ENCODE assay signal across 8 cellular contexts in the genomic region with DNA sequence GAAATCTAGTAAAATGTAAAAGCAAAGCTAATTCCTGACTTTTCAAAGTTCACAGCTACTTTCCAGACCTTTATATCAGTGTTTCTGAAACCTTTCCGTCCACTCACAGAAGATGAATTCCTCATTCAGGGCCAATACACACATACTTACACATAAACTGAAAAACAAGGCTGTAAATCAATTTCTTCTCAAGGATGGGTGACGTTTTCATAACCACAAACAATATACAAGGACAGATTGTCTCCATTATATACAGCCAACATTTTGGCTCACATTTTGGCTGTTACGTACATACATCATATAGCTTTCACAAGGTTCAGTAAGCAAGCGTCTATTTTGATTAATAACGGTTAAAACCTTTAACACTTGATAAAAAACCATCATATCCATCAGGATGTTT. TPM values are rescaled to one million over a fixed set of nuclear protein-coding genes. Genes with fewer than 3 reads are reported as not detected.
DNase-seq lines count a peak whose midpoint lies in the region; ATAC-seq, FAIRE-seq and TF ChIP-seq lines count a peak whose summit lies in the region.

No MANE protein-coding gene starts in this region.

- TF ChIP-seq POLR2A in GM12891 (IDR thresholded peaks at IDR 0.05; ENCODE audit: low read depth, low read length), result no peak
- TF ChIP-seq POLR2A in esophagus squamous epithelium (IDR thresholded peaks at IDR 0.05), result no peak

- CTCF ChIA-PET in PC-9 (lab: Charles Lee), result no interaction called here

- H3K27ac ChIP-seq in PC-9 (no peak overlapping the region), esophagus squamous epithelium (peak overlapping the region in 1 of 4 donors; percentile 96), psoas muscle (no peak overlapping the region)

- no TSS peak for BruUV-seq in PC-9 (replicated peaks; lab: Mats Ljungman, UMichigan)

- H3K9me2 ChIP-seq in PC-9 (ENCODE audit: insufficient read depth), result no peaks in the 10 kb centered on the region

- POLR2A ChIA-PET in PC-9 (lab: Charles Lee; ENCODE audit: unreplicated experiment), result no interaction called here

- DNase-seq in GM12891 (ENCODE audit: insufficient read length, low spot score) (no peak), PC-9 (no peak), esophagus squamous epithelium (lab: John Stamatoyannopoulos, UW) (no peak), psoas muscle (no peak), dedifferentiated amniotic fluid mesenchymal stem cell (ENCODE audit: extremely low spot score) (no peak), NCI-H2227 treated with DMSO at 0.1 percent for 48 hours (lab: John Stamatoyannopoulos, UW) (no peak), cortex of kidney (lab: John Stamatoyannopoulos, UW) (no peak)

- TF ChIP-seq CTCF in PC-9 (conservative IDR thresholded peaks at IDR 0.05) (no peak), esophagus squamous epithelium (IDR thresholded peaks at IDR 0.05) (no peak), psoas muscle (IDR thresholded peaks at IDR 0.05) (no peak)

- no peaks in the 10 kb centered on the region for H3K27me3 ChIP-seq in PC-9 (ENCODE audit: insufficient read depth, low read depth)
- peaks cover 0 to 5% (median 0%) of the 10 kb centered on the region in 4 donors for H3K27me3 ChIP-seq in esophagus squamous epithelium
- no peaks in the 10 kb centered on the region for H3K27me3 ChIP-seq in psoas muscle (ENCODE audit: insufficient read depth in 3 of 3, low read length in 2 of 3)

- peak overlapping the region; percentile 64 for H3K4me3 ChIP-seq in PC-9
- peak overlapping the region; percentile 60 to 97 (median 86) for H3K4me3 ChIP-seq in esophagus squamous epithelium
- peak overlapping the region; percentile 88 for H3K4me3 ChIP-seq in psoas muscle

- H3F3A ChIP-seq in PC-9 (ENCODE audit: insufficient read depth, low read depth), result no peaks in the 10 kb centered on the region

- intact Hi-C loops in PC-9 (cut with micrococcal nuclease; ENCODE audit: unreplicated experiment), result no loop called here
- intact Hi-C loops in esophagus squamous epithelium (cut with DNase I), result no loop called here
- intact Hi-C loops in psoas muscle (cut with DNase I), result loop anchor here in 1 of 2 donors (5.0 kb wide), 1 partner anchor 61 kb away; a partner anchor contains a TSS

- peaks cover 61% of the 10 kb centered on the region for H3K79me2 ChIP-seq in PC-9 (ENCODE audit: low read depth)

- FAIRE-seq in GM12891 (lab: Jason Lieb, UNC), result peak; percentile 88

- ATAC-seq in psoas muscle, result no peak
- ATAC-seq in HG03442 (IDR thresholded peaks at IDR 0.05; ENCODE audit: unreplicated experiment), result no peak

- WGBS in esophagus squamous epithelium, 2 donors, result 22 to 39% methylated on average over 5 of the region's 5 CpGs
- WGBS in psoas muscle, 3 donors, result 35 to 44% (median 37%) methylated on average over 5 of the region's 5 CpGs

- H3K36me3 ChIP-seq in PC-9 (ENCODE audit: low read depth), result no peaks in the 10 kb centered on the region
- H3K36me3 ChIP-seq in esophagus squamous epithelium, result peaks cover 0 to 5% (median 0%) of the 10 kb centered on the region in 3 donors
- H3K36me3 ChIP-seq in psoas muscle (ENCODE audit: insufficient read depth in 1 of 2, low read depth in 1 of 2), result no peaks in the 10 kb centered on the region

- H3K4me2 ChIP-seq in PC-9, result peak overlapping the region; percentile 95

- peaks cover 13% of the 10 kb centered on the region; the same call in 1 of the 2 replicates for H4K20me1 ChIP-seq in PC-9 (ENCODE audit: insufficient read depth)

- H2AFZ ChIP-seq in PC-9, result no peak overlapping the region

- H3K4me1 ChIP-seq in PC-9 (replicated peaks; ENCODE audit: insufficient read depth) (0 out of 2 replicates have a peak, but pooled peaks cover 12% of the 10 kb centered on the region), esophagus squamous epithelium (peaks cover 7 to 24% (median 9%) of the 10 kb centered on the region in 3 donors), psoas muscle (peaks cover 14% of the 10 kb centered on the region)

- H3K9me3 ChIP-seq in PC-9 (ENCODE audit: insufficient read depth, low read depth) (no peaks in the 10 kb centered on the region), esophagus squamous epithelium (no peaks in the 10 kb centered on the region), psoas muscle (no peaks in the 10 kb centered on the region)

TF ChIP-seq in GM12891, 5 proteins besides CTCF, POLR2A, EP300 and RAD21:
- TF ChIP-seq SPI1 (IDR thresholded peaks at IDR 0.05; ENCODE audit: low read depth, low read length), result no peak
- no peak for TF ChIP-seq POLR2AphosphoS5 (IDR thresholded peaks at IDR 0.05; ENCODE audit: low read depth, low read length)
- TF ChIP-seq TAF1 (IDR thresholded peaks at IDR 0.05; ENCODE audit: low read depth, low read length), result no peak
- no peak for TF ChIP-seq POU2F2 (IDR thresholded peaks at IDR 0.05; ENCODE audit: low read depth, low read length)
- no peak for TF ChIP-seq PAX5 (IDR thresholded peaks at IDR 0.05; ENCODE audit: insufficient read depth, low read length, severe bottlenecking)
TF ChIP-seq in GM12891: peak in this region for 0.

RNA-seq across cellular contexts. Expression of a gene that starts 1.4 kb away (rescaled TPM):
- 27.4 TPM for polyA plus RNA-seq in GM12891 (2012; ENCODE audit: low read depth, missing spikeins)
- total RNA-seq in PC-9 (2021), result 29.2 and 34.2 TPM in 2 replicates
- 10 to 100 TPM; 30.3 to 54.1 (median 51.1) TPM for total RNA-seq in esophagus squamous epithelium
- total RNA-seq in psoas muscle, result 10 to 100 TPM; 41.5 to 59.0 (median 50.3) TPM
- polyA plus RNA-seq in psoas muscle, result 10 to 100 TPM; 24.9 to 67.1 (median 32.8) TPM
